Comparison of ENCODE assay signal across 8 cellular contexts in the genomic region with DNA sequence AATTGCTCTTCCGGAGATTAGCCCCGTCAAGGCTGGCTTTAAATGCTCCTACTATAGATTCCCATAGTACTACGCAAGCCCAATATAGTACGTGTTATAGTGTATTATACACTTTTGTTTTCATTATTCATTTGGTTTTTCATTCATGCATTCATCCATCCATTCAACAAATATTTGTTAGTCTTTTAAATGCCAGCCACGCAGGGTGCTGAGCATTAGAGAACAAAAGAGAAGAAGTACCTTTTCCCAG. TPM values are rescaled to one million over a fixed set of nuclear protein-coding genes. Genes with fewer than 3 reads are reported as not detected.
DNase-seq lines count a peak whose midpoint lies in the region; ATAC-seq and TF ChIP-seq lines count a peak whose summit lies in the region.

No MANE protein-coding gene starts in this region.

- no peak overlapping the region for H2BK15ac ChIP-seq in H9 (ENCODE audit: low read depth, low read length)

- H3K27ac ChIP-seq in H9 (ENCODE audit: insufficient read length, low read depth, low read length) (peak overlapping the region; percentile 76), substantia nigra (ENCODE audit: low read depth, low read length, poor library complexity, severe bottlenecking) (peak overlapping the region; percentile 59)

- no peak overlapping the region for H4K5ac ChIP-seq in H9 (ENCODE audit: insufficient read length, low read depth, low read length)

- no peak overlapping the region for H2BK120ac ChIP-seq in H9 (ENCODE audit: low read depth, low read length, poor library complexity, severe bottlenecking)

- H3K27me3 Mint-ChIP-seq in H9 (ENCODE audit: low read depth) (no peaks in the 10 kb centered on the region), WTC11 (ENCODE audit: low read depth) (no peaks in the 10 kb centered on the region)

- no peak overlapping the region for H3K4me3 Mint-ChIP-seq in H9
- H3K4me3 Mint-ChIP-seq in WTC11 = no peak overlapping the region

- no peak overlapping the region for H3K56ac ChIP-seq in H9 (ENCODE audit: insufficient read length, low read depth, low read length)

- no peak overlapping the region for H2BK20ac ChIP-seq in H9 (ENCODE audit: low read depth, low read length, poor library complexity, severe bottlenecking)

- H2BK12ac ChIP-seq in H9 (ENCODE audit: insufficient read length, low read depth, low read length) = no peak overlapping the region

- peaks cover 24% of the 10 kb centered on the region; the same call in 1 of the 2 replicates for H3K79me2 ChIP-seq in H9 (ENCODE audit: insufficient read depth, low read length)

- peaks cover 6 to 10% (median 9%) of the 10 kb centered on the region in 3 experiments; a peak in 6 of 7 replicates for H3K36me3 Mint-ChIP-seq in H9 (ENCODE audit: insufficient read depth in 1 of 3, low read depth in 3 of 3)
- peaks cover 8% of the 10 kb centered on the region for H3K36me3 Mint-ChIP-seq in WTC11

- H4K20me1 ChIP-seq in H9 (ENCODE audit: control insufficient read depth, insufficient read depth, insufficient read length) = no peaks in the 10 kb centered on the region

- H3K4me1 Mint-ChIP-seq in H9 (peaks cover 23 to 31% of the 10 kb centered on the region in 2 experiments), WTC11 (peaks cover 27% of the 10 kb centered on the region)

- peak overlapping the region; percentile 95 to 96 (median 96) for H3K27ac Mint-ChIP-seq in H9
- peak overlapping the region; percentile 99 for H3K27ac Mint-ChIP-seq in WTC11

- H3K23ac ChIP-seq in H9 (ENCODE audit: insufficient read length, low read depth, low read length) = no peak overlapping the region

- POLR2A ChIA-PET in WTC11 (lab: Charles Lee) = interaction anchor here (0.6 to 1.6 kb wide), 4 partner anchors 15 to 504 kb away, joined by 3 to 4 read pairs (median 3); no protein-coding TSS in a partner anchor

- H2AK5ac ChIP-seq in H9 (ENCODE audit: insufficient read length, low read length) = no peak overlapping the region

- H3K27me3 ChIP-seq in H9 (ENCODE audit: insufficient read depth, low read length) = no peaks in the 10 kb centered on the region

- H3K9me3 Mint-ChIP-seq in H9 = no peaks in the 10 kb centered on the region
- H3K9me3 Mint-ChIP-seq in WTC11 = no peaks in the 10 kb centered on the region

- H3K23me2 ChIP-seq in H9 (ENCODE audit: insufficient read length, low read depth, low read length, poor library complexity, severe bottlenecking) = peaks cover 9% of the 10 kb centered on the region

- WGBS in H9 (ENCODE audit: extremely low coverage, insufficient read length, low lambda C conversion rate) = no CpG with 5 or more reads among the region's 5 CpGs

- H3K4ac ChIP-seq in H9 (ENCODE audit: low read depth, low read length) = no peak overlapping the region

- DNase-seq in H9 (no peak), WTC11 (ENCODE audit: low spot score) (no peak), substantia nigra (lab: John Stamatoyannopoulos, UW) (no peak), glomerular visceral epithelial cell (ENCODE audit: extremely low spot score) (no peak)
- DNase-seq in activated CD4-positive, alpha-beta T cell treated with anti-CD3 and anti-CD28 coated beads for 4 hours = no peak

- no peak overlapping the region for H2AFZ ChIP-seq in H9 (ENCODE audit: low read length)

- no peak overlapping the region for H4K91ac ChIP-seq in H9 (ENCODE audit: insufficient read length, low read depth, low read length)

- no peak overlapping the region for H3K18ac ChIP-seq in H9 (ENCODE audit: insufficient read length, low read depth, low read length)

- peak overlapping the region; percentile 91 for H3K4me3 ChIP-seq in iPS-18c (ENCODE audit: insufficient read depth, low read depth, low read length)

- peak overlapping the region; percentile 82 for H3K9ac ChIP-seq in H9 (ENCODE audit: extremely low read depth, insufficient read length, low read length)

- no peak overlapping the region for H2BK5ac ChIP-seq in H9 (ENCODE audit: insufficient read length, low read length)

- no peak overlapping the region for H3K14ac ChIP-seq in H9 (ENCODE audit: insufficient read depth, low read length)

- no peak overlapping the region for H4K8ac ChIP-seq in H9 (replicated peaks; ENCODE audit: insufficient read length, low read depth, low read length)

- TF ChIP-seq CTCF in H9 (conservative IDR thresholded peaks at IDR 0.05) (no peak), WTC11 (IDR thresholded peaks at IDR 0.05) (no peak)

- H3K9me3 ChIP-seq in H9 (ENCODE audit: control insufficient read depth, low read depth, low read length) (no peaks in the 10 kb centered on the region), iPS-18c (ENCODE audit: control insufficient read depth, insufficient read depth, low read length) (no peaks in the 10 kb centered on the region)

- peaks cover 15% of the 10 kb centered on the region; the same call in 1 of the 2 replicates for H3K4me1 ChIP-seq in H9 (ENCODE audit: insufficient read depth, low read length)

- no peak overlapping the region for H3T11ph ChIP-seq in H9 (ENCODE audit: low read length)

- no peak for ATAC-seq in WTC11
- no peak for ATAC-seq in GM21390 (IDR thresholded peaks at IDR 0.05; ENCODE audit: unreplicated experiment)
- ATAC-seq in HG02852 (IDR thresholded peaks at IDR 0.05; ENCODE audit: unreplicated experiment) = no peak

- H3K79me1 ChIP-seq in H9 (ENCODE audit: insufficient read depth, low read depth, low read length, poor library complexity, severe bottlenecking) = no peaks in the 10 kb centered on the region

- CTCF ChIA-PET in WTC11 (lab: Charles Lee) = interaction anchor here (1.0 to 2.5 kb wide), 6 partner anchors 8 to 460 kb away, joined by 3 to 15 read pairs (median 4); no protein-coding TSS in a partner anchor

- H3K4me2 ChIP-seq in H9 (ENCODE audit: insufficient read depth, insufficient read length, low read length) = peak overlapping the region; percentile 94

TF ChIP-seq in WTC11, 78 proteins besides CTCF, POLR2A, EP300 and RAD21:
- TF ChIP-seq, protein P1, sequence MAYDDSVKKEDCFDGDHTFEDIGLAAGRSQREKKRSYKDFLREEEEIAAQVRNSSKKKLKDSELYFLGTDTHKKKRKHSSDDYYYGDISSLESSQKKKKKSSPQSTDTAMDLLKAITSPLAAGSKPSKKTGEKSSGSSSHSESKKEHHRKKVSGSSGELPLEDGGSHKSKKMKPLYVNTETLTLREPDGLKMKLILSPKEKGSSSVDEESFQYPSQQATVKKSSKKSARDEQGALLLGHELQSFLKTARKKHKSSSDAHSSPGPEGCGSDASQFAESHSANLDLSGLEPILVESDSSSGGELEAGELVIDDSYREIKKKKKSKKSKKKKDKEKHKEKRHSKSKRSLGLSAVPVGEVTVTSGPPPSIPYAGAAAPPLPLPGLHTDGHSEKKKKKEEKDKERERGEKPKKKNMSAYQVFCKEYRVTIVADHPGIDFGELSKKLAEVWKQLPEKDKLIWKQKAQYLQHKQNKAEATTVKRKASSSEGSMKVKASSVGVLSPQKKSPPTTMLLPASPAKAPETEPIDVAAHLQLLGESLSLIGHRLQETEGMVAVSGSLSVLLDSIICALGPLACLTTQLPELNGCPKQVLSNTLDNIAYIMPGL (CRISPR knock-in tag; IDR thresholded peaks at IDR 0.05) = 0 out of 2 replicates have a peak, but pooled peaks have one; percentile 4
- TF ChIP-seq GTF2I (CRISPR knock-in tag; conservative IDR thresholded peaks at IDR 0.05) = no peak

RNA-seq across cellular contexts. Expression of a gene that starts 0.5 kb away (rescaled TPM):
- total RNA-seq in H9 (2021) = 41.6 and 48.3 TPM in 2 replicates
- 45.7 to 64.3 TPM (median 52.8 TPM) in 3 replicates for total RNA-seq in WTC11 (2021)
